ENCODE assay signal across 1 cellular context in genomic region chr3:101676765-101677435, GRCh38.
A peak's percentile ranks its signal among the peaks of the same experiment; 100 is the strongest.
TF ChIP-seq lines count a peak whose summit lies in the region.

ZBTB11 (minus strand) TSS chr3:101677132; CDS start chr3:101676914, 218 bp downstream.

TF ChIP-seq in K562, 482 proteins besides CTCF, POLR2A, EP300 and RAD21 (continued from another document and continues in another):
- TF ChIP-seq CHD7 (IDR thresholded peaks at IDR 0.05; ENCODE audit: low read depth, low read length): no peak
- TF ChIP-seq BCLAF1 (IDR thresholded peaks at IDR 0.05; ENCODE audit: borderline replicate concordance in 1 of 2, control insufficient read depth in 1 of 2, low read depth in 2 of 2, low read length in 1 of 2): peak in 1 of 2 experiments; percentile 70; a peak in 1 of 4 replicates
- no peak for TF ChIP-seq TSHZ1 (CRISPR knock-in tag; IDR thresholded peaks at IDR 0.05)
- TF ChIP-seq MYC (IDR thresholded peaks at IDR 0.05; ENCODE audit: low read depth, low read length): peak; percentile 92
- TF ChIP-seq MYC (CRISPR knock-in tag; IDR thresholded peaks at IDR 0.05; ENCODE audit: borderline replicate concordance, low read depth): no peak; the same call in 1 of the 2 replicates
- TF ChIP-seq SNAPC5 (CRISPR knock-in tag; IDR thresholded peaks at IDR 0.05): no peak
- TF ChIP-seq ZNF174 (CRISPR knock-in tag; IDR thresholded peaks at IDR 0.05): no peak
- TF ChIP-seq ARID3A (IDR thresholded peaks at IDR 0.05; ENCODE audit: borderline replicate concordance, low read depth, low read length): no peak
- TF ChIP-seq PBX2 (CRISPR knock-in tag; IDR thresholded peaks at IDR 0.05; ENCODE audit: low read depth): no peak
- 0 out of 2 replicates have a peak, but pooled peaks have one; percentile 11 for TF ChIP-seq PBX2 (tag; conservative IDR thresholded peaks at IDR 0.05; ENCODE audit: low read depth)
- no peak for TF ChIP-seq ZBTB2 (IDR thresholded peaks at IDR 0.05)
- no peak for TF ChIP-seq EGR1 (conservative IDR thresholded peaks at IDR 0.05)
- no peak for TF ChIP-seq MEIS2 (IDR thresholded peaks at IDR 0.05; ENCODE audit: partially characterized antibody)
- TF ChIP-seq TCF7 (IDR thresholded peaks at IDR 0.05; ENCODE audit: borderline replicate concordance): no peak
- peak; percentile 97 for TF ChIP-seq ATF7 (IDR thresholded peaks at IDR 0.05)
- TF ChIP-seq ZNF778 (CRISPR knock-in tag; IDR thresholded peaks at IDR 0.05): no peak
- no peak for TF ChIP-seq FOXA1 (IDR thresholded peaks at IDR 0.05; ENCODE audit: borderline replicate concordance)
- TF ChIP-seq DEAF1 (CRISPR knock-in tag; IDR thresholded peaks at IDR 0.05): no peak
- 0 out of 2 replicates have a peak, but pooled peaks have one; percentile 41 for TF ChIP-seq KLF1 (tag; IDR thresholded peaks at IDR 0.05)
- no peak; the same call in 1 of the 2 replicates for TF ChIP-seq GTF2F1 (IDR thresholded peaks at IDR 0.05; ENCODE audit: low read depth, low read length)
- TF ChIP-seq KLF10 (CRISPR knock-in tag; IDR thresholded peaks at IDR 0.05): no peak
- no peak for TF ChIP-seq KDM1A (IDR thresholded peaks at IDR 0.05)
- TF ChIP-seq ZNF445 (CRISPR knock-in tag; IDR thresholded peaks at IDR 0.05; ENCODE audit: low read depth): no peak
- no peak for TF ChIP-seq WHSC1 (IDR thresholded peaks at IDR 0.05; ENCODE audit: low read length)
- TF ChIP-seq XRCC5 (IDR thresholded peaks at IDR 0.05; ENCODE audit: low read depth, low read length): peak; percentile 87; the same call in 1 of the 2 replicates
- peak; percentile 42 for TF ChIP-seq TAF9B (IDR thresholded peaks at IDR 0.05; ENCODE audit: partially characterized antibody)
- TF ChIP-seq IFI16 (CRISPR knock-in tag; IDR thresholded peaks at IDR 0.05): no peak
